Comparison of ENCODE assay signal across 25 cellular contexts in the genomic region with DNA sequence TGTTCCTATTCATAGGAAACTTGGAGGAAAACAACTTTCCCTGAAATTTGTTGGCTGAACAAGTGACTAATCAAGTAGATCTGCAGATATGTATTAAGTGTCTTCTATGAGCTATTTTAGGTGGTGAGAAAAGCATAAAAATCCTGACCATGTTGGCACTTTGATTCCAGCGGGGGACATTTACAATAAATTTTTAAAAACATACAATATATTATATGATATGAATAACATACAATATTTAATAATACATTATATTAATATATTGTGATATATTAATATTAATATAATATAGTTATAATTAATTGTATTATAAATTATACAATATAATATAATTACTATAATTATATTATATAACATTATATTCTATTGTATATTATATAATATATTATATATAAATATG.
"Had no signal": no experiment of that assay in that cellular context is flagged by ENCODE, and none has a peak within 500 bp of the region (broad histone marks: within the 10 kb centered on the region; RNA-seq: fewer than 3 reads in every experiment).

No MANE protein-coding gene starts in this region.

- H3K4me1 Mint-ChIP-seq: naive thymus-derived CD8-positive, alpha-beta T cell; nephron; stimulated activated memory B cell treated with anti-CD40 and anti-IgM and Interleukin-4, amounts not matched to agents 10 μg/mL and 1 μg/mL and 100 μg/mL, for 72 hours; stimulated activated naive CD8-positive, alpha-beta T cell treated with anti-CD3 and anti-CD28 coated beads, Interleukin-15, amount 100 ng/mL, for 72 hours had no signal

- FAIRE-seq: keratinocyte had no signal

- H3K4me2 ChIP-seq: smooth muscle cell had no signal

- H3K4me3 Mint-ChIP-seq: naive thymus-derived CD8-positive, alpha-beta T cell; nephron; neural crest cell; stimulated activated memory B cell treated with anti-CD40 and anti-IgM and Interleukin-4, amounts not matched to agents 10 μg/mL and 1 μg/mL and 100 μg/mL, for 72 hours; stimulated activated naive CD8-positive, alpha-beta T cell treated with anti-CD3 and anti-CD28 coated beads, Interleukin-15, amount 100 ng/mL, for 72 hours; type B pancreatic cell had no signal

- H3K27me3 ChIP-seq: left lung, right atrium auricular region, right lobe of liver, tibial nerve, uterus had no signal

- H3K9me3 Mint-ChIP-seq: nephron; neural crest cell; stimulated activated memory B cell treated with anti-CD40 and anti-IgM and Interleukin-4, amounts not matched to agents 10 μg/mL and 1 μg/mL and 100 μg/mL, for 72 hours; type B pancreatic cell had no signal

- H3K4me1 ChIP-seq: left lung, lower lobe of right lung, right atrium auricular region, right lobe of liver, tibial nerve, uterus had no signal

- DNase-seq: left colon; left lung; lower lobe of right lung; mammary epithelial cell; mesenchymal stem cell; naive thymus-derived CD8-positive, alpha-beta T cell; nucleus accumbens; right lobe of liver; stimulated activated CD4-positive, alpha-beta T cell treated with anti-CD3 and anti-CD28 coated beads, Interleukin-1b, Interleukin-23, amount 100 ng/mL, for 48 hours; stimulated activated CD4-positive, alpha-beta T cell treated with anti-CD3 and anti-CD28 coated beads, Interleukin-2, amount 100 ng/mL, for 48 hours; stimulated activated CD4-positive, alpha-beta T cell treated with anti-CD3 and anti-CD28 coated beads, Interleukin-4, amount 100 ng/mL, for 4 hours; stimulated activated CD8-positive, alpha-beta memory T cell treated with anti-CD3 and anti-CD28 coated beads, Interleukin-4, amount 100 ng/mL, for 48 hours; stimulated activated naive CD4-positive, alpha-beta T cell treated with Interleukin-2 at 50 U/mL for 16 hours; stimulated activated naive CD8-positive, alpha-beta T cell treated with anti-CD3 and anti-CD28 coated beads, Interleukin-15, amount 100 ng/mL, for 72 hours; substantia nigra; uterus had no signal

- H3K36me3 ChIP-seq: left lung, lower lobe of right lung, right atrium auricular region, right lobe of liver, tibial nerve, uterus had no signal

- ATAC-seq: left colon; left lung; lower lobe of right lung; naive thymus-derived CD8-positive, alpha-beta T cell; right lobe of liver; stimulated activated memory B cell treated with anti-CD40 and anti-IgM and Interleukin-4, amounts not matched to agents 10 μg/mL and 1 μg/mL and 100 μg/mL, for 72 hours; stimulated activated naive CD8-positive, alpha-beta T cell treated with anti-CD3 and anti-CD28 coated beads, Interleukin-15, amount 100 ng/mL, for 72 hours had no signal

- H3K4me3 ChIP-seq: left lung, lower lobe of right lung, right atrium auricular region, right lobe of liver, smooth muscle cell, tibial nerve, uterus had no signal

- H3K9me3 ChIP-seq: left lung, lower lobe of right lung, right atrium auricular region, right lobe of liver, tibial nerve, uterus had no signal

- H3K27me3 Mint-ChIP-seq: naive thymus-derived CD8-positive, alpha-beta T cell; progenitor cell of endocrine pancreas; stimulated activated memory B cell treated with anti-CD40 and anti-IgM and Interleukin-4, amounts not matched to agents 10 μg/mL and 1 μg/mL and 100 μg/mL, for 72 hours; stimulated activated naive CD8-positive, alpha-beta T cell treated with anti-CD3 and anti-CD28 coated beads, Interleukin-15, amount 100 ng/mL, for 72 hours; type B pancreatic cell had no signal

- H3K36me3 Mint-ChIP-seq: naive thymus-derived CD8-positive, alpha-beta T cell; stimulated activated memory B cell treated with anti-CD40 and anti-IgM and Interleukin-4, amounts not matched to agents 10 μg/mL and 1 μg/mL and 100 μg/mL, for 72 hours; type B pancreatic cell had no signal

- H3K27ac ChIP-seq: left lung, lower lobe of right lung, right atrium auricular region, right lobe of liver, tibial nerve, uterus had no signal

- H3K27ac Mint-ChIP-seq: naive thymus-derived CD8-positive, alpha-beta T cell; nephron; progenitor cell of endocrine pancreas; stimulated activated memory B cell treated with anti-CD40 and anti-IgM and Interleukin-4, amounts not matched to agents 10 μg/mL and 1 μg/mL and 100 μg/mL, for 72 hours; stimulated activated naive CD8-positive, alpha-beta T cell treated with anti-CD3 and anti-CD28 coated beads, Interleukin-15, amount 100 ng/mL, for 72 hours; type B pancreatic cell had no signal
